Comparison of ENCODE assay signal across 9 cellular contexts in the genomic region with DNA sequence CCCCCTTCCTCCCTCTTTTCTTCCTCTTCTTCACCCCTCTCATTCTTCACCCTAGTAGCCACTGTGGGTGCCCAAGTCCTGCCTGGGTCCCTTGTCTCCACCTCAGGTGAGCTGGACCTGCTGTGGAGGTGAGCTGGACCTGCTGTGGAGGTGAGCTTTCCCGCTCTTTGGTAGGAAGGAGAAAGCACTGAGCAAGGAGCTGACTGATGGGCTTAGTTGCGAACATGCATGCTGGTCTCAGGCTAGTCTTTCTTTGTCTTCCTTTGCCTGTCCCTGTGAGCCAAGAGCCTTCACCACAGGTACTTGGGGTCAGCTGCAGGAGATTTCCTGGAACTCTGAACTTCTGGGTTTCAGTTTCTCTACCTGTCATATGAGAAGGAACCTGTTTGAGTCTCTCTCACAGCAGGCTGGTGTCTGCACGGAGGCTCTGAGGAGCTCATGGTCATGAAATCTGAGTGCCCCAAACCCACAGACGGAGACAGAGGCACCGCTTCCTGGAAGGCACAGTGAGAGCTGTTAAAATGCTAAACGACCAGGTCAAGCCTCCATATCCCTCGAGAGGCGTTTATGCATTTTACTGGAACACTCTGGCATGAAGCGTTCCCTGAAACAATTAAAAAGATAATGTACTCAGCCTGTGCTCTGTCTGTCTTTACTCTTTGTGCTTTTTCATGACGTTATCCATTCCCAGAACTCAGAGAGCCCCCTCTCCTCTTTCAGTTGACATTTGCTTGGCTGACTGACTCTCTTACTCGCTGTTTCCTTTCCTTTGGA.
DNase-seq lines count a peak whose midpoint lies in the region; ATAC-seq and TF ChIP-seq lines count a peak whose summit lies in the region.
"Had no signal": no experiment of that assay in that cellular context is flagged by ENCODE, and none has a peak within 500 bp of the region (broad histone marks: within the 10 kb centered on the region; RNA-seq: fewer than 3 reads in every experiment).

No MANE protein-coding gene starts in this region.

- peaks cover 29% of the 10 kb centered on the region for H3K4me1 Mint-ChIP-seq in stimulated activated naive CD8-positive, alpha-beta T cell treated with anti-CD3 and anti-CD28 coated beads, Interleukin-15, Interleukin-2, amounts not matched to agents 100 ng/mL and 50 ng/mL, for 24 hours (ENCODE audit: low read depth)

- no peaks in the 10 kb centered on the region for H3K9me3 Mint-ChIP-seq in stimulated activated naive CD8-positive, alpha-beta T cell treated with anti-CD3 and anti-CD28 coated beads, Interleukin-15, Interleukin-2, amounts not matched to agents 100 ng/mL and 50 ng/mL, for 24 hours

- H3K4me3 Mint-ChIP-seq in stimulated activated naive CD8-positive, alpha-beta T cell treated with anti-CD3 and anti-CD28 coated beads, Interleukin-15, Interleukin-2, amounts not matched to agents 100 ng/mL and 50 ng/mL, for 24 hours: peak overlapping the region; percentile 38

- peak; percentile 70 for DNase-seq in activated CD4-positive, alpha-beta T cell treated with anti-CD3 and anti-CD28 coated beads for 48 hours
- no peak for DNase-seq in activated CD4-positive, alpha-beta T cell treated with anti-CD3 and anti-CD28 coated beads for 1 hour
- peak; percentile 71 for DNase-seq in RPMI8226
- DNase-seq in fibroblast of the aortic adventitia (ENCODE audit: low read depth): peak; percentile 9
- no peak for DNase-seq in hepatic stellate cell (ENCODE audit: low spot score)
- no peak for DNase-seq in SW480 (ENCODE audit: low spot score)
- DNase-seq: ACHN had no signal

- TF ChIP-seq CTCF in fibroblast of the aortic adventitia (IDR thresholded peaks at IDR 0.05; ENCODE audit: insufficient read depth, low read length): no peak

- no peaks in the 10 kb centered on the region for H3K27me3 Mint-ChIP-seq in stimulated activated naive CD8-positive, alpha-beta T cell treated with anti-CD3 and anti-CD28 coated beads, Interleukin-15, Interleukin-2, amounts not matched to agents 100 ng/mL and 50 ng/mL, for 24 hours

- no peaks in the 10 kb centered on the region for H3K36me3 Mint-ChIP-seq in stimulated activated naive CD8-positive, alpha-beta T cell treated with anti-CD3 and anti-CD28 coated beads, Interleukin-15, Interleukin-2, amounts not matched to agents 100 ng/mL and 50 ng/mL, for 24 hours (ENCODE audit: low read depth)

- no peak overlapping the region for H3K4me3 ChIP-seq in fibroblast of the aortic adventitia (ENCODE audit: low read depth, low read length)

- peak overlapping the region; percentile 81 for H3K27ac Mint-ChIP-seq in stimulated activated naive CD8-positive, alpha-beta T cell treated with anti-CD3 and anti-CD28 coated beads, Interleukin-15, Interleukin-2, amounts not matched to agents 100 ng/mL and 50 ng/mL, for 24 hours

- ATAC-seq in GM21423 (IDR thresholded peaks at IDR 0.05; ENCODE audit: unreplicated experiment): no peak

Comparison
In these comparisons a context has a peak if more than half of its experiments do, and no peak if none do; other contexts are left out.
1. DNase-seq: peak in activated CD4-positive, alpha-beta T cell treated with anti-CD3 and anti-CD28 coated beads for 48 hours (single experiment), RPMI8226 (single experiment) and fibroblast of the aortic adventitia (single experiment); none in activated CD4-positive, alpha-beta T cell treated with anti-CD3 and anti-CD28 coated beads for 1 hour (single experiment), hepatic stellate cell (single experiment) and SW480 (single experiment).